Comparison of ENCODE assay signal across 26 cellular contexts in genomic region chr2:172909454-172909853, GRCh38.
"Had no signal": no experiment of that assay in that cellular context is flagged by ENCODE, and none has a peak within 500 bp of the region (broad histone marks: within the 10 kb centered on the region; RNA-seq: fewer than 3 reads in every experiment).

No MANE protein-coding gene starts in this region.

- ATAC-seq: left lobe of liver, lower lobe of right lung, mucosa of descending colon, pancreas, psoas muscle, upper lobe of right lung had no signal

- H3K36me3 ChIP-seq: adrenal gland, ascending aorta, brain microvascular endothelial cell, lower lobe of right lung, pancreas, right atrium auricular region, spleen, thyroid gland, upper lobe of right lung had no signal

- H3K4me3 ChIP-seq: adrenal gland, ascending aorta, lower lobe of right lung, mucosa of descending colon, pancreas, psoas muscle, right atrium auricular region, spleen, thyroid gland, upper lobe of right lung had no signal

- DNase-seq: activated CD4-positive, alpha-beta memory T cell treated with anti-CD3 and anti-CD28 coated beads for 36 hours; activated CD4-positive, alpha-beta T cell treated with anti-CD3 and anti-CD28 coated beads for 4 hours; activated CD4-positive, CD25-positive, alpha-beta regulatory T cell; activated gamma-delta T cell treated with Interleukin-2 at 50 U/mL for 16 hours; brain microvascular endothelial cell; caudate nucleus; effector CD4-positive, alpha-beta T cell; erythroblast; foreskin melanocyte; kidney; lower lobe of right lung; mesendoderm; mucosa of descending colon; nephron progenitor cell; pancreas; psoas muscle; spleen; stimulated activated CD4-positive, alpha-beta T cell treated with anti-CD3 and anti-CD28 coated beads, Interleukin-4, amount 100 ng/mL, for 1 hour; stimulated activated naive CD4-positive, alpha-beta T cell treated with Interleukin-2 at 50 U/mL for 16 hours; T-helper 9 cell; thyroid gland; upper lobe of right lung had no signal

- H3K27me3 ChIP-seq: adrenal gland, ascending aorta, brain microvascular endothelial cell, pancreas, right atrium auricular region, spleen, thyroid gland, upper lobe of right lung had no signal
